In genomic region chr7:134195252-134195651, GRCh38 we compare ENCODE assay signal across 11 cellular contexts.
"Had no signal": no experiment of that assay in that cellular context is flagged by ENCODE, and none has a peak within 500 bp of the region (broad histone marks: within the 10 kb centered on the region; RNA-seq: fewer than 3 reads in every experiment).

No MANE protein-coding gene starts in this region.

- H3K27ac ChIP-seq: GM23248 had no signal

- H3K4me3 ChIP-seq: GM23248, GM23338, HAP-1 had no signal

- ATAC-seq: GM23338, HCT116 had no signal

- H3K9me3 ChIP-seq: HAP-1 had no signal

- H3K4me1 ChIP-seq: HAP-1 had no signal

- DNase-seq: GM23248, GOT3, H7, H9, HCEC 1CT, HFFc6 had no signal

- H2AFZ ChIP-seq: GM23248, GM23338 had no signal

- FAIRE-seq: H1, H54 had no signal

- H3K4me2 ChIP-seq: GM23338 had no signal

- H3K9ac ChIP-seq: GM23248 had no signal

- H3K36me3 ChIP-seq: HAP-1 had no signal
